ENCODE assay signal across 8 cellular contexts in the genomic region with DNA sequence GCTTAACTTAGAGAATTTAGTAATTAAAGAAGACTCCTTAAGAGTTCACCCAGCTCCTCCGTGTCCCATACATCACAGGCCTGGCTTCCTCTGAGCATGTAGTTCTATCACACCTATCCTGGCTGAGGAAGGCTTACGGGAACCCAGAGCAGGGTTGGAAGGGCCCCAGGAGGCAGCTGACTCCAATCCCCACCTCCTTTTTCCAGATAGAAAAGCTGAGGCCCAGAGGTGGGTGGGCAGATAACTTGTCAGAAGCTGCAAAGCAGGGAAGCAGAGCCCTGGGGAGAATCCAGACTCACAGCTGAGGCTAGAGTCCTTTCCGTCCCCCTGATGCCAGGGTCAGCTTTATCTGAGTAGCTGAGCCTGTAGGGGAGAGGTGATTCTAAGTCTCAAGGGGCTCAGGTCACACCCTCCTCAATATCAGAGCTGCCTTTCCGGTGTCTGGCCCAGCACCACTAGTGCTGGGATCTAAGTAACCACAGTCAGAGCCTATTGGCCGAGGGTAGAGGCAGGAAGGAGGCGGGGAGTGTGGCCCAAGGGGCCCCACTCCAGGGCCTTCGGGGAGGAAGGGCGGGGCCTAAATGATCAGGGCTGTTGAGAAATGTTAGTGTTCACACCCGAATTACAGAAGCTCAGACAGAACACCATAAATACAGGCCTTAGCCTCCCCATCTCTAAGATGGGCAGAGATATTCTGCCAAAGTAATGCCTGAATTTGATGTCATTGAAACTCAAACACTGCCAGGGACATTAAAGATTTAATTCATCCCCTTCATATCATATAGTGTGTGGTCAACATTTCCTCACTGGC. TPM values are rescaled to one million over a fixed set of nuclear protein-coding genes. Genes with fewer than 3 reads are reported as not detected.
DNase-seq lines count a peak whose midpoint lies in the region; ATAC-seq and TF ChIP-seq lines count a peak whose summit lies in the region.

No MANE protein-coding gene starts in this region.

- H3K36me3 ChIP-seq in stomach smooth muscle (ENCODE audit: control insufficient read depth in 2 of 2, insufficient read depth in 2 of 2, low read length in 2 of 2) = peaks cover 2 to 8% of the 10 kb centered on the region in 2 donors

- peak overlapping the region; percentile 55 to 56 for H3K9ac ChIP-seq in stomach smooth muscle (ENCODE audit: low read length in 2 of 2)

- peak overlapping the region; percentile 22 to 40 for H3K4me3 ChIP-seq in stomach smooth muscle (ENCODE audit: low read length in 2 of 2)

- peak; percentile 77 for ATAC-seq in GM21619 (IDR thresholded peaks at IDR 0.05; ENCODE audit: unreplicated experiment)
- ATAC-seq in naive B cell (ENCODE audit: low read depth in 2 of 2) = peak; percentile 61 to 63

- H3K27ac Mint-ChIP-seq in naive B cell = peak overlapping the region; percentile 98 to 100 (median 99)

- H3K27ac ChIP-seq in stomach smooth muscle (ENCODE audit: low read length) = peak overlapping the region; percentile 69
- no peak overlapping the region for H3K27ac ChIP-seq in RWPE1

- H3K4me1 Mint-ChIP-seq in naive B cell = peaks cover 66 to 93% (median 83%) of the 10 kb centered on the region in 3 donors

- CTCF ChIA-PET in RWPE1 (lab: Yijun Ruan, JAX) = interaction anchor here (0.6 to 1.5 kb wide), 5 partner anchors 8 to 215 kb away, joined by 3 to 4 read pairs (median 3); a partner anchor contains a TSS

- in situ Hi-C loops in KBM-7 (cut with MboI; ENCODE audit: low pct_unique_long_range_greater_than_20kb, low sequenced_read_pairs) = no loop called here

- H3K9me3 Mint-ChIP-seq in naive B cell = no peaks in the 10 kb centered on the region

- no peaks in the 10 kb centered on the region for H3K9me3 ChIP-seq in stomach smooth muscle (ENCODE audit: control insufficient read depth in 2 of 2, low read length in 2 of 2)

- POLR2A ChIA-PET in RWPE1 (lab: Yijun Ruan, JAX; ENCODE audit: low non-redundant PET) = interaction anchor here (0.5 to 0.6 kb wide), 2 partner anchors 170 to 728 kb away, joined by 3 read pairs; no protein-coding TSS in a partner anchor

- H3K4me1 ChIP-seq in stomach smooth muscle (ENCODE audit: control insufficient read depth, insufficient read depth, low read length) = peaks cover 58% of the 10 kb centered on the region

- H3K27me3 ChIP-seq in stomach smooth muscle (ENCODE audit: control insufficient read depth in 1 of 2, insufficient read depth in 2 of 2, low read length in 2 of 2) = no peaks in the 10 kb centered on the region

- H3K4me3 Mint-ChIP-seq in naive B cell = peak overlapping the region; percentile 75 to 94 (median 87)

- peak; percentile 82 for DNase-seq in Daoy (ENCODE audit: low read depth)
- DNase-seq in KBM-7 = peak; percentile 96
- peak; percentile 83 for DNase-seq in activated CD4-positive, alpha-beta T cell treated with anti-CD3 and anti-CD28 coated beads, Interleukin-2, amount 50 U/mL, for 1 hour
- DNase-seq in effector CD4-positive, alpha-beta T cell = peak; percentile 77
- DNase-seq in naive B cell = peak; percentile 84
- DNase-seq in RWPE1 (ENCODE audit: low spot score) = no peak

- H3K27me3 Mint-ChIP-seq in naive B cell = no peaks in the 10 kb centered on the region

- TF ChIP-seq CTCF in RWPE1 (conservative IDR thresholded peaks at IDR 0.05; ENCODE audit: low read depth) = no peak

- H3K36me3 Mint-ChIP-seq in naive B cell = peaks cover 21 to 25% of the 10 kb centered on the region in 2 donors

RNA-seq across cellular contexts. Expression of a gene that starts 9.9 kb away (rescaled TPM):
- total RNA-seq in Daoy (2014; rRNA removed; shearing (Covaris generic)) = 0.60 and 0.74 TPM in 2 replicates
- 100 to 1,000 TPM in 3 of 6 donors, 10 to 100 TPM in 3; 76.4 to 143 (median 98.1) TPM for polyA plus RNA-seq in naive B cell (ENCODE audit: low read depth in 6 of 6)

RNA-seq across cellular contexts. Expression of a gene that starts 39.0 kb away (rescaled TPM):
- total RNA-seq in Daoy (2014; rRNA removed; shearing (Covaris generic)) = 8.8 and 10.9 TPM in 2 replicates
- 10 to 100 TPM; 37.6 to 74.5 (median 53.4) TPM for polyA plus RNA-seq in naive B cell (ENCODE audit: low read depth in 6 of 6)

RNA-seq across cellular contexts. Expression of a gene that starts 56.4 kb away (rescaled TPM):
- 178 and 190 TPM in 2 replicates for total RNA-seq in Daoy (2014; rRNA removed; shearing (Covaris generic))
- 100 to 1,000 TPM; 183 to 442 (median 326) TPM for polyA plus RNA-seq in naive B cell (ENCODE audit: low read depth in 6 of 6)
